Comparison of ENCODE assay signal across 29 cellular contexts in genomic region chr17:3994221-3994576, GRCh38. TPM values are rescaled to one million over a fixed set of nuclear protein-coding genes. Genes with fewer than 3 reads are reported as not detected.
"Had no signal": no experiment of that assay in that cellular context is flagged by ENCODE, and none has a peak within 500 bp of the region (broad histone marks: within the 10 kb centered on the region; RNA-seq: fewer than 3 reads in every experiment).

No MANE protein-coding gene starts in this region.

- H3K9me3 ChIP-seq: lower lobe of right lung, pancreas, prostate gland, sigmoid colon, suprapubic skin, thoracic aorta had no signal

- FAIRE-seq: islet of Langerhans, kidney, pancreas, small intestine, urothelium cell line had no signal

- H3K4me1 ChIP-seq: left lung, pancreas, prostate gland, sigmoid colon, suprapubic skin, upper lobe of right lung had no signal

- H3K9me3 Mint-ChIP-seq: stimulated activated memory B cell treated with anti-CD40 and anti-IgM and Interleukin-4, amounts not matched to agents 10 μg/mL and 1 μg/mL and 100 μg/mL, for 72 hours had no signal

- H3K4me1 Mint-ChIP-seq: immature natural killer cell, nephron, neural crest cell had no signal

- ATAC-seq: left colon; left lung; lower lobe of right lung; naive thymus-derived CD8-positive, alpha-beta T cell; stimulated activated memory B cell treated with anti-CD40 and anti-IgM and Interleukin-4, amounts not matched to agents 10 μg/mL and 1 μg/mL and 100 μg/mL, for 72 hours; upper lobe of right lung had no signal

- H3K36me3 Mint-ChIP-seq: stimulated activated memory B cell treated with anti-CD40 and anti-IgM and Interleukin-4, amounts not matched to agents 10 μg/mL and 1 μg/mL and 100 μg/mL, for 72 hours had no signal

- DNase-seq: hypothalamus; immature natural killer cell; kidney; left colon; left lung; mammary epithelial cell; naive thymus-derived CD8-positive, alpha-beta T cell; nucleus accumbens; pancreas; retina; sigmoid colon; small intestine; stimulated activated CD4-positive, alpha-beta T cell treated with anti-CD3 and anti-CD28 coated beads, Interleukin-1b, Interleukin-23, amount 100 ng/mL, for 48 hours; stimulated activated CD4-positive, alpha-beta T cell treated with anti-CD3 and anti-CD28 coated beads, Interleukin-2, amount 100 ng/mL, for 48 hours; stimulated activated CD4-positive, alpha-beta T cell treated with anti-CD3 and anti-CD28 coated beads, Interleukin-4, amount 100 ng/mL, for 4 hours; stimulated activated CD8-positive, alpha-beta memory T cell treated with anti-CD3 and anti-CD28 coated beads, Interleukin-4, amount 100 ng/mL, for 48 hours; stimulated activated naive CD4-positive, alpha-beta T cell treated with Interleukin-2 at 50 U/mL for 16 hours; trophoblast cell; upper lobe of right lung had no signal

- H3K27me3 ChIP-seq: left lung, pancreas, suprapubic skin, upper lobe of right lung had no signal

- H3K4me3 ChIP-seq: left lung, lower lobe of right lung, pancreas, prostate gland, sigmoid colon, suprapubic skin, thoracic aorta, tibial artery, upper lobe of right lung had no signal

- H3K36me3 ChIP-seq: left lung, lower lobe of right lung, pancreas, prostate gland, sigmoid colon, suprapubic skin, thoracic aorta, tibial artery, upper lobe of right lung had no signal

- H3K4me3 Mint-ChIP-seq: immature natural killer cell; naive thymus-derived CD8-positive, alpha-beta T cell; nephron; neural crest cell; stimulated activated memory B cell treated with anti-CD40 and anti-IgM and Interleukin-4, amounts not matched to agents 10 μg/mL and 1 μg/mL and 100 μg/mL, for 72 hours had no signal

- H3K27ac ChIP-seq: left lung, pancreas, prostate gland, sigmoid colon, suprapubic skin, upper lobe of right lung had no signal

- H3K27ac Mint-ChIP-seq: immature natural killer cell; naive thymus-derived CD8-positive, alpha-beta T cell; nephron; stimulated activated memory B cell treated with anti-CD40 and anti-IgM and Interleukin-4, amounts not matched to agents 10 μg/mL and 1 μg/mL and 100 μg/mL, for 72 hours had no signal

RNA-seq across cellular contexts. Expression of gene ATP2A3, which starts 30.0 kb away (rescaled TPM):
- polyA plus RNA-seq: mammary epithelial cell had no signal
